In the genomic region with DNA sequence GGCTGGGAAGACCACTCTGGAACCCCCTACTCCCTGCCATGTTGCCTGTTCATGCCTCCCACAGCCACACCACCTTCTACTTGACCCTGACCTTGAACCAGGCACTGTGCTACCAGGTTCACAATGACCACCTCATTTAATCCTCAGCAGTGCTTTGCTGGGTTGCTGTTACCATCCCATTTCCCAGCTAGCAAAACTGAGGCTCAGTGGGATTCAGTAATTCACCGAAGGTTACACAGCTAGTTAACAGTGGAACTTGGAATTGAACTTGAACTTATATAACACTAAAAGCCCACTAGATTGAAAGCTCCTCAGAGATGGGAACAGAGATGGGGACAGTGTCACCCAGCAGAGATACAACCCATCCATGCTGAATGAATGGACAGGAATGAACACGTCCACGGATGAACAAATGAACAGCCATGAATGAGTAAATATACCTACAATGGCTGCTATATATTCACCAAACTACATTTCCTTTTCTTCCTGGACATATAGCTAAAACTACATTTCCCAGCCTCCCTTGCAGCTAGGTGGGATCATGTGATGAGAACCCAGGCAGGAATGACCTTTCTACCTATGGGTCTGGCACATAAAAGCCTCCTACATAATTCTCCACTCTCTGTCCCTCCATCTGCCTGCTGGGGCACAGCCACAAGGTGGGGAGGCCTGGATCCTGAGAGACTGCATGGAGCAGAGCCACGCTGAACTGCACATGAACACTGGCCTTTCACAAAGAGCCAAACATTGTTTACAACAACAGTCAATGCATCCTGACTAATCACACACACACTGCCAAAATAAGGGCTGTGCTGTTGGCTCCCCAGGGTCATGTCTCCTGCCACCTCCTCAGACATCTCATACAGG, we compare ENCODE assay signal across 20 cellular contexts.
DNase-seq lines count a peak whose midpoint lies in the region; ATAC-seq, FAIRE-seq and TF ChIP-seq lines count a peak whose summit lies in the region.
"Had no signal": no experiment of that assay in that cellular context is flagged by ENCODE, and none has a peak within 500 bp of the region (broad histone marks: within the 10 kb centered on the region; RNA-seq: fewer than 3 reads in every experiment).

No MANE protein-coding gene starts in this region.

- POLR2A ChIA-PET in K562 (lab: Yijun Ruan, JAX), result interaction anchor here (0.7 kb wide), 2 partner anchors 7 to 690 kb away, joined by 3 read pairs; no protein-coding TSS in a partner anchor

- no peak for TF ChIP-seq CTCF in K562 (IDR thresholded peaks at IDR 0.05 in 2 of 3, conservative IDR thresholded peaks at IDR 0.05 in 1 of 3; ENCODE audit: insufficient read depth in 2 of 3, low read depth in 1 of 3, low read length in 3 of 3)

- H3K27me3 ChIP-seq in K562 (ENCODE audit: control insufficient read depth in 2 of 2, insufficient read depth in 2 of 2, low read length in 2 of 2), result peaks cover 0 to 23% of the 10 kb centered on the region in 2 experiments; a peak in 2 of 5 replicates
- no peaks in the 10 kb centered on the region for H3K27me3 ChIP-seq in small intestine (ENCODE audit: control insufficient read depth in 2 of 2, insufficient read depth in 2 of 2, low read length in 2 of 2)

- no peaks in the 10 kb centered on the region for H3K79me2 ChIP-seq in K562 (ENCODE audit: control insufficient read depth, insufficient read depth, low read length)

- TF ChIP-seq RAD21 in Ishikawa (IDR thresholded peaks at IDR 0.05; ENCODE audit: low read depth), result no peak
- no peak for TF ChIP-seq RAD21 in K562 (CRISPR knock-in tag; conservative IDR thresholded peaks at IDR 0.05 in 1 of 2, IDR thresholded peaks at IDR 0.05 in 1 of 2)

- H3K9me3 ChIP-seq in K562 (replicated peaks; ENCODE audit: control insufficient read depth, insufficient read depth, low read depth, low read length), result no peaks in the 10 kb centered on the region
- H3K9me3 ChIP-seq in small intestine (ENCODE audit: control insufficient read depth, low read depth), result no peaks in the 10 kb centered on the region

- in situ Hi-C loops in K562 (cut with MboI), result no loop called here

- no peaks in the 10 kb centered on the region for H4K20me1 ChIP-seq in K562 (replicated peaks; ENCODE audit: control insufficient read depth, insufficient read depth, low read length)

- H3K36me3 Mint-ChIP-seq in activated T-helper 17 cell treated with anti-CD3 and anti-CD28 coated beads, Interleukin-2, amount 50 U/mL, for 72 hours (ENCODE audit: low read depth), result no peaks in the 10 kb centered on the region

- intact Hi-C loops in K562 (cut with micrococcal nuclease), result no loop called here

- no peaks in the 10 kb centered on the region for H3K9me1 ChIP-seq in K562 (ENCODE audit: control insufficient read depth, insufficient read depth, low read length)

- H3K27ac Mint-ChIP-seq in activated T-helper 17 cell treated with anti-CD3 and anti-CD28 coated beads, Interleukin-2, amount 50 U/mL, for 72 hours, result no peak overlapping the region
- H3K27ac Mint-ChIP-seq: CD8-positive, alpha-beta T cell had no signal

- no peak overlapping the region for H3K4me3 ChIP-seq in K562
- no peak overlapping the region for H3K4me3 ChIP-seq in small intestine (ENCODE audit: low read depth in 1 of 2, low read length in 2 of 2)

- H3K4me3 Mint-ChIP-seq in activated T-helper 17 cell treated with anti-CD3 and anti-CD28 coated beads, Interleukin-2, amount 50 U/mL, for 72 hours, result no peak overlapping the region
- H3K4me3 Mint-ChIP-seq: CD8-positive, alpha-beta T cell had no signal

- no peak overlapping the region for H3K4me2 ChIP-seq in K562 (ENCODE audit: insufficient read depth, low read length)

- H3K9me3 Mint-ChIP-seq in activated T-helper 17 cell treated with anti-CD3 and anti-CD28 coated beads, Interleukin-2, amount 50 U/mL, for 72 hours, result no peaks in the 10 kb centered on the region

- no peak for TF ChIP-seq POLR2A in K562 (conservative IDR thresholded peaks at IDR 0.05)

- no peak for FAIRE-seq in K562 (lab: Jason Lieb, UNC)
- FAIRE-seq in small intestine (lab: Jason Lieb, UNC), result no peak
- FAIRE-seq: RCC 7860 had no signal

- no peaks in the 10 kb centered on the region for H3K36me3 ChIP-seq in K562 (ENCODE audit: control insufficient read depth, insufficient read depth, low read length)
- no peaks in the 10 kb centered on the region for H3K36me3 ChIP-seq in small intestine (ENCODE audit: control insufficient read depth in 2 of 2, insufficient read depth in 2 of 2, low read length in 2 of 2)

- no peak; the same call in 2 of the 3 replicates for ATAC-seq in K562
- no peak for ATAC-seq in GM18517 (IDR thresholded peaks at IDR 0.05; ENCODE audit: unreplicated experiment)
- no peak for ATAC-seq in GM21515 (IDR thresholded peaks at IDR 0.05; ENCODE audit: unreplicated experiment)
- no peak for ATAC-seq in activated T-helper 17 cell treated with anti-CD3 and anti-CD28 coated beads, Interleukin-2, amount 50 U/mL, for 72 hours (replicated peaks)
- ATAC-seq: CD8-positive, alpha-beta T cell had no signal

- 5% methylated on average over 4 of the region's 4 CpGs for WGBS in K562 (ENCODE audit: insufficient coverage, low coverage, missing lambda C conversion rate)
- WGBS in small intestine, 3 donors, result 93 to 94% (median 94%) methylated on average over 4 of the region's 4 CpGs

- H3K27me3 Mint-ChIP-seq in activated T-helper 17 cell treated with anti-CD3 and anti-CD28 coated beads, Interleukin-2, amount 50 U/mL, for 72 hours, result peaks cover 5% of the 10 kb centered on the region

- H3K27ac ChIP-seq in K562 (ENCODE audit: extremely low read depth, low read depth, low read length), result no peak overlapping the region
- H3K27ac ChIP-seq in small intestine (ENCODE audit: low read depth in 1 of 2, low read length in 1 of 2), result no peak overlapping the region

- peaks cover 0 to 3% of the 10 kb centered on the region in 2 experiments; a peak in 1 of 5 replicates for H3K4me1 ChIP-seq in K562 (replicated peaks in 1 of 2; ENCODE audit: control insufficient read depth in 2 of 2, insufficient read depth in 2 of 2, low read length in 2 of 2)
- H3K4me1 ChIP-seq in small intestine (ENCODE audit: control insufficient read depth in 2 of 2, insufficient read depth in 1 of 2, low read depth in 1 of 2, low read length in 1 of 2), result no peaks in the 10 kb centered on the region

- H3K9ac ChIP-seq in K562 (ENCODE audit: insufficient read depth in 1 of 2, low read depth in 2 of 2, low read length in 2 of 2), result no peak overlapping the region

- H2AFZ ChIP-seq in K562 (ENCODE audit: low read depth, low read length), result peak overlapping the region; percentile 35; the same call in 1 of the 2 replicates

- BruUV-seq in K562 (replicated peaks; lab: Mats Ljungman, UMichigan), result no TSS peak

- CTCF ChIA-PET in K562 (lab: Yijun Ruan, JAX; ENCODE audit: low intra/inter-chr PET ratio), result no interaction called here

- DNase-seq in NCI-H2171 treated with DMSO at 0.1 percent for 48 hours (lab: John Stamatoyannopoulos, UW) (peak; percentile 43), NCI-H2171 (lab: John Stamatoyannopoulos, UW) (no peak), K562 (ENCODE audit: extremely low read depth in 1 of 4, low spot score in 3 of 4) (no peak), small intestine (peak; percentile 24)
- DNase-seq: AML-193; C1 segment of cervical spinal cord; Calu3; CD8-positive, alpha-beta T cell; DMS79; GOT3; MM.1S; NCI-H1092; NCI-H1436 treated with DMSO at 0.1 percent for 48 hours; NCI-H1930; OCI-M1 had no signal

- TF ChIP-seq EP300 in Ishikawa (IDR thresholded peaks at IDR 0.05; ENCODE audit: borderline replicate concordance) (no peak), K562 (IDR thresholded peaks at IDR 0.05; ENCODE audit: low read length) (no peak)

- H3K4me1 Mint-ChIP-seq in activated T-helper 17 cell treated with anti-CD3 and anti-CD28 coated beads, Interleukin-2, amount 50 U/mL, for 72 hours, result no peaks in the 10 kb centered on the region

TF ChIP-seq in Ishikawa, 13 proteins besides CTCF, POLR2A, EP300 and RAD21:
- TF ChIP-seq, protein P1, sequence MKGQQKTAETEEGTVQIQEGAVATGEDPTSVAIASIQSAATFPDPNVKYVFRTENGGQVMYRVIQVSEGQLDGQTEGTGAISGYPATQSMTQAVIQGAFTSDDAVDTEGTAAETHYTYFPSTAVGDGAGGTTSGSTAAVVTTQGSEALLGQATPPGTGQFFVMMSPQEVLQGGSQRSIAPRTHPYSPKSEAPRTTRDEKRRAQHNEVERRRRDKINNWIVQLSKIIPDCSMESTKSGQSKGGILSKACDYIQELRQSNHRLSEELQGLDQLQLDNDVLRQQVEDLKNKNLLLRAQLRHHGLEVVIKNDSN (IDR thresholded peaks at IDR 0.05), result peak; percentile 93
- no peak for TF ChIP-seq FOXM1 (IDR thresholded peaks at IDR 0.05; ENCODE audit: borderline replicate concordance, low read depth)

TF ChIP-seq in K562, 482 proteins besides CTCF, POLR2A, EP300 and RAD21 (continues in another document):
- TF ChIP-seq, protein P2, sequence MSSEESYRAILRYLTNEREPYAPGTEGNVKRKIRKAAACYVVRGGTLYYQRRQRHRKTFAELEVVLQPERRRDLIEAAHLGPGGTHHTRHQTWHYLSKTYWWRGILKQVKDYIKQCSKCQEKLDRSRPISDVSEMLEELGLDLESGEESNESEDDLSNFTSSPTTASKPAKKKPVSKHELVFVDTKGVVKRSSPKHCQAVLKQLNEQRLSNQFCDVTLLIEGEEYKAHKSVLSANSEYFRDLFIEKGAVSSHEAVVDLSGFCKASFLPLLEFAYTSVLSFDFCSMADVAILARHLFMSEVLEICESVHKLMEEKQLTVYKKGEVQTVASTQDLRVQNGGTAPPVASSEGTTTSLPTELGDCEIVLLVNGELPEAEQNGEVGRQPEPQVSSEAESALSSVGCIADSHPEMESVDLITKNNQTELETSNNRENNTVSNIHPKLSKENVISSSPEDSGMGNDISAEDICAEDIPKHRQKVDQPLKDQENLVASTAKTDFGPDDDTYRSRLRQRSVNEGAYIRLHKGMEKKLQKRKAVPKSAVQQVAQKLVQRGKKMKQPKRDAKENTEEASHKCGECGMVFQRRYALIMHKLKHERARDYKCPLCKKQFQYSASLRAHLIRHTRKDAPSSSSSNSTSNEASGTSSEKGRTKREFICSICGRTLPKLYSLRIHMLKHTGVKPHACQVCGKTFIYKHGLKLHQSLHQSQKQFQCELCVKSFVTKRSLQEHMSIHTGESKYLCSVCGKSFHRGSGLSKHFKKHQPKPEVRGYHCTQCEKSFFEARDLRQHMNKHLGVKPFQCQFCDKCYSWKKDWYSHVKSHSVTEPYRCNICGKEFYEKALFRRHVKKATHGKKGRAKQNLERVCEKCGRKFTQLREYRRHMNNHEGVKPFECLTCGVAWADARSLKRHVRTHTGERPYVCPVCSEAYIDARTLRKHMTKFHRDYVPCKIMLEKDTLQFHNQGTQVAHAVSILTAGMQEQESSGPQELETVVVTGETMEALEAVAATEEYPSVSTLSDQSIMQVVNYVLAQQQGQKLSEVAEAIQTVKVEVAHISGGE (CRISPR knock-in tag; IDR thresholded peaks at IDR 0.05), result no peak
- TF ChIP-seq NEUROD1 (IDR thresholded peaks at IDR 0.05; ENCODE audit: borderline replicate concordance, low read depth, low read length, partially characterized antibody), result no peak
- no peak for TF ChIP-seq CHCHD3 (CRISPR knock-in tag; IDR thresholded peaks at IDR 0.05)
- no peak for TF ChIP-seq KAT2B (IDR thresholded peaks at IDR 0.05; ENCODE audit: low read depth, low read length)
- TF ChIP-seq RNF2 (IDR thresholded peaks at IDR 0.05), result no peak
- no peak for TF ChIP-seq MIER1 (IDR thresholded peaks at IDR 0.05; ENCODE audit: low read depth)

Comparison
In these comparisons a context has a peak if more than half of its experiments do, and no peak if none do; other contexts are left out.
1. DNase-seq: peak in NCI-H2171 treated with DMSO at 0.1 percent for 48 hours (single experiment) and small intestine (single experiment); none in NCI-H2171 (single experiment) and K562 (0 of 4).